20 cellular contexts compared by ENCODE assay signal in genomic region chr2:191259001-191259400, GRCh38. TPM values are rescaled to one million over a fixed set of nuclear protein-coding genes. Genes with fewer than 3 reads are reported as not detected.
DNase-seq lines count a peak whose midpoint lies in the region; ATAC-seq and TF ChIP-seq lines count a peak whose summit lies in the region.
"Had no signal": no experiment of that assay in that cellular context is flagged by ENCODE, and none has a peak within 500 bp of the region (broad histone marks: within the 10 kb centered on the region; RNA-seq: fewer than 3 reads in every experiment).

No MANE protein-coding gene starts in this region.

- no peak for TF ChIP-seq EP300 in SK-N-SH (IDR thresholded peaks at IDR 0.05; ENCODE audit: borderline replicate concordance in 1 of 2, low read depth in 1 of 2, low read length in 1 of 2)

- H3K36me3 ChIP-seq in SK-N-SH (replicated peaks in 1 of 2; ENCODE audit: control insufficient read depth in 1 of 2, insufficient read depth in 2 of 2, low read length in 1 of 2): no peaks in the 10 kb centered on the region
- H3K36me3 ChIP-seq in SJCRH30: peaks cover 3% of the 10 kb centered on the region; the same call in 1 of the 2 replicates
- H3K36me3 ChIP-seq in hepatocyte (replicated peaks; ENCODE audit: insufficient read depth, low read depth): no peaks in the 10 kb centered on the region
- H3K36me3 ChIP-seq: BE2C, HAP-1 had no signal

- peaks cover 41% of the 10 kb centered on the region for H4K20me1 ChIP-seq in SK-N-SH (ENCODE audit: insufficient read depth)
- H4K20me1 ChIP-seq in hepatocyte (ENCODE audit: insufficient read depth, poor library complexity, severe bottlenecking): peaks cover 42% of the 10 kb centered on the region

- H3K27ac Mint-ChIP-seq in progenitor cell of endocrine pancreas: peak overlapping the region; percentile 48
- H3K27ac Mint-ChIP-seq: CD14-positive monocyte; CD4-positive, alpha-beta T cell; HFFc6 had no signal

- 58% methylated on average over 3 of the region's 3 CpGs for WGBS in SK-N-SH (ENCODE audit: low lambda C conversion rate)
- 80% methylated on average over 3 of the region's 3 CpGs for whole genome bisulfite sequencing in hepatocyte (ENCODE audit: low lambda C conversion rate, missing lambda C conversion rate)

- TF ChIP-seq RAD21 in SK-N-SH (IDR thresholded peaks at IDR 0.05; ENCODE audit: low read length): no peak

- ATAC-seq in SK-N-SH treated with all-trans-retinoic acid at 6 μM for 48 hours: no peak

- no peak overlapping the region for H3K4me2 ChIP-seq in SK-N-SH
- H3K4me2 ChIP-seq in hepatocyte: no peak overlapping the region
- H3K4me2 ChIP-seq: BLaER1 treated with 17β-estradiol and CSF1 and Interleukin-3, amounts not matched to agents 10 nM and 100 nM had no signal

- H3K4me3 ChIP-seq in SK-N-SH (ENCODE audit: low read depth in 2 of 2, low read length in 1 of 2) (no peak overlapping the region), SJCRH30 (no peak overlapping the region), hepatocyte (no peak overlapping the region)
- H3K4me3 ChIP-seq: BLaER1 treated with 17β-estradiol and CSF1 and Interleukin-3, amounts not matched to agents 10 nM and 100 nM; HAP-1 had no signal

- in situ Hi-C loops in G401 (cut with HindIII; ENCODE audit: low sequenced_read_pairs): no loop called here

- no peaks in the 10 kb centered on the region for H3K27me3 ChIP-seq in SK-N-SH (ENCODE audit: insufficient read depth)
- no peaks in the 10 kb centered on the region for H3K27me3 ChIP-seq in SJCRH30
- H3K27me3 ChIP-seq in hepatocyte: no peaks in the 10 kb centered on the region
- H3K27me3 ChIP-seq: BE2C; BLaER1 treated with 17β-estradiol and CSF1 and Interleukin-3, amounts not matched to agents 10 nM and 100 nM had no signal

- H3K27me3 Mint-ChIP-seq in progenitor cell of endocrine pancreas: no peaks in the 10 kb centered on the region
- H3K27me3 Mint-ChIP-seq: CD4-positive, alpha-beta T cell had no signal

- no peaks in the 10 kb centered on the region for H3K36me3 Mint-ChIP-seq in progenitor cell of endocrine pancreas (ENCODE audit: insufficient read depth)
- H3K36me3 Mint-ChIP-seq: CD14-positive monocyte; CD8-positive, alpha-beta memory T cell had no signal

- no peak overlapping the region for H3K4me3 Mint-ChIP-seq in progenitor cell of endocrine pancreas (ENCODE audit: low read depth)
- H3K4me3 Mint-ChIP-seq: CD14-positive monocyte; CD4-positive, alpha-beta T cell; CD8-positive, alpha-beta memory T cell; HFFc6 had no signal

- POLR2A ChIA-PET in SK-N-SH (lab: Yijun Ruan, JAX): no interaction called here

- no peak overlapping the region for H3K27ac ChIP-seq in SK-N-SH (ENCODE audit: low read depth in 2 of 2, low read length in 1 of 2)
- no peak overlapping the region for H3K27ac ChIP-seq in SJCRH30
- H3K27ac ChIP-seq in hepatocyte: no peak overlapping the region
- H3K27ac ChIP-seq: 22Rv1; BLaER1 treated with 17β-estradiol and CSF1 and Interleukin-3, amounts not matched to agents 10 nM and 100 nM had no signal

- H3K4me1 ChIP-seq in SK-N-SH (ENCODE audit: control insufficient read depth in 1 of 2, insufficient read depth in 2 of 2, low read depth in 1 of 2, low read length in 1 of 2) (peaks cover 17 to 24% of the 10 kb centered on the region in 2 experiments), SJCRH30 (peaks cover 26% of the 10 kb centered on the region), hepatocyte (ENCODE audit: insufficient read depth) (peaks cover 8% of the 10 kb centered on the region)
- H3K4me1 ChIP-seq: BLaER1 treated with 17β-estradiol and CSF1 and Interleukin-3, amounts not matched to agents 10 nM and 100 nM; HAP-1 had no signal

- H2AFZ ChIP-seq in SK-N-SH (ENCODE audit: low read depth): no peak overlapping the region
- no peak overlapping the region for H2AFZ ChIP-seq in hepatocyte

- no peak overlapping the region for H3K9ac ChIP-seq in SK-N-SH
- H3K9ac ChIP-seq: BLaER1 treated with 17β-estradiol and CSF1 and Interleukin-3, amounts not matched to agents 10 nM and 100 nM had no signal

- DNase-seq in SK-N-SH (no peak), SJCRH30 (peak; percentile 46 to 69), progenitor cell of endocrine pancreas (ENCODE audit: low spot score, unreplicated experiment) (no peak), hepatocyte (ENCODE audit: low spot score) (no peak), G401 (ENCODE audit: low spot score) (no peak)
- DNase-seq: AML-193; BE2C; CD4-positive, alpha-beta T cell; CD8-positive, alpha-beta memory T cell; DMS 273 treated with DMSO at 0.1 percent for 48 hours; DMS79; EL; GF-D8; GOT3; HFFc6 had no signal

- H3K4me1 Mint-ChIP-seq in progenitor cell of endocrine pancreas (ENCODE audit: low read depth): peaks cover 31% of the 10 kb centered on the region
- H3K4me1 Mint-ChIP-seq: CD14-positive monocyte; CD8-positive, alpha-beta memory T cell had no signal

- H3K79me2 ChIP-seq in SK-N-SH (ENCODE audit: insufficient read depth) (peaks cover 100% of the 10 kb centered on the region), hepatocyte (peaks cover 98% of the 10 kb centered on the region)

- H3K9me3 ChIP-seq in SK-N-SH (no peaks in the 10 kb centered on the region), SJCRH30 (replicated peaks) (no peaks in the 10 kb centered on the region; the same call in 1 of the 2 replicates), hepatocyte (ENCODE audit: low read depth) (no peaks in the 10 kb centered on the region)
- H3K9me3 ChIP-seq: BE2C; BLaER1 treated with 17β-estradiol and CSF1 and Interleukin-3, amounts not matched to agents 10 nM and 100 nM; HAP-1 had no signal

- peaks cover 9% of the 10 kb centered on the region for H3F3A ChIP-seq in SK-N-SH (replicated peaks; ENCODE audit: insufficient read depth)

- CTCF ChIA-PET in SK-N-SH (lab: Yijun Ruan, JAX): interaction anchor here (1.2 kb wide), 1 partner anchor 242 kb away, joined by 3 read pairs; no protein-coding TSS in a partner anchor

- no peaks in the 10 kb centered on the region for H3K9me2 ChIP-seq in SK-N-SH
- no peaks in the 10 kb centered on the region for H3K9me2 ChIP-seq in hepatocyte (replicated peaks; ENCODE audit: insufficient read depth)

- no peaks in the 10 kb centered on the region for H3K9me3 Mint-ChIP-seq in progenitor cell of endocrine pancreas (ENCODE audit: low read depth)
- H3K9me3 Mint-ChIP-seq: CD14-positive monocyte; CD4-positive, alpha-beta T cell; HFFc6 had no signal

- no peak for TF ChIP-seq CTCF in SK-N-SH (IDR thresholded peaks at IDR 0.05)
- no peak for TF ChIP-seq CTCF in progenitor cell of endocrine pancreas (IDR thresholded peaks at IDR 0.05; ENCODE audit: unreplicated experiment)
- TF ChIP-seq CTCF in hepatocyte (IDR thresholded peaks at IDR 0.05; ENCODE audit: poor library complexity): no peak

TF ChIP-seq in SK-N-SH, 30 proteins besides CTCF, POLR2A, EP300 and RAD21:
- TF ChIP-seq JUND (IDR thresholded peaks at IDR 0.05): no peak
- TF ChIP-seq IRF3 (IDR thresholded peaks at IDR 0.05; ENCODE audit: low read depth, low read length): no peak
- TF ChIP-seq EZH2phosphoT487 (IDR thresholded peaks at IDR 0.05; ENCODE audit: borderline replicate concordance, low read depth): no peak
- peak; percentile 7; the same call in 1 of the 2 replicates for TF ChIP-seq RCOR1 (IDR thresholded peaks at IDR 0.05; ENCODE audit: low read length)

TF ChIP-seq in SK-N-SH treated with all-trans-retinoic acid at 6 μM for 48 hours, 23 proteins besides CTCF, POLR2A, EP300 and RAD21:
- no peak for TF ChIP-seq PPARA (CRISPR knock-in tag; IDR thresholded peaks at IDR 0.05; ENCODE audit: borderline replicate concordance)
- TF ChIP-seq ZFP30 (CRISPR knock-in tag; IDR thresholded peaks at IDR 0.05): no peak
- TF ChIP-seq OSR1 (CRISPR knock-in tag; IDR thresholded peaks at IDR 0.05): no peak
- no peak for TF ChIP-seq ZFP3 (CRISPR knock-in tag; IDR thresholded peaks at IDR 0.05)
- no peak for TF ChIP-seq ZNF8 (CRISPR knock-in tag; IDR thresholded peaks at IDR 0.05)
- no peak for TF ChIP-seq ZC3H10 (CRISPR knock-in tag; IDR thresholded peaks at IDR 0.05)
- no peak for TF ChIP-seq TOX (CRISPR knock-in tag; IDR thresholded peaks at IDR 0.05; ENCODE audit: borderline replicate concordance)
- TF ChIP-seq SNAI2 (CRISPR knock-in tag; IDR thresholded peaks at IDR 0.05): no peak
- TF ChIP-seq, protein P1, sequence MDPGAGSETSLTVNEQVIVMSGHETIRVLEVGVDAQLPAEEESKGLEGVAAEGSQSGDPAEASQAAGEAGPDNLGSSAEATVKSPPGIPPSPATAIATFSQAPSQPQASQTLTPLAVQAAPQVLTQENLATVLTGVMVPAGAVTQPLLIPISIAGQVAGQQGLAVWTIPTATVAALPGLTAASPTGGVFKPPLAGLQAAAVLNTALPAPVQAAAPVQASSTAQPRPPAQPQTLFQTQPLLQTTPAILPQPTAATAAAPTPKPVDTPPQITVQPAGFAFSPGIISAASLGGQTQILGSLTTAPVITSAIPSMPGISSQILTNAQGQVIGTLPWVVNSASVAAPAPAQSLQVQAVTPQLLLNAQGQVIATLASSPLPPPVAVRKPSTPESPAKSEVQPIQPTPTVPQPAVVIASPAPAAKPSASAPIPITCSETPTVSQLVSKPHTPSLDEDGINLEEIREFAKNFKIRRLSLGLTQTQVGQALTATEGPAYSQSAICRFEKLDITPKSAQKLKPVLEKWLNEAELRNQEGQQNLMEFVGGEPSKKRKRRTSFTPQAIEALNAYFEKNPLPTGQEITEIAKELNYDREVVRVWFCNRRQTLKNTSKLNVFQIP (CRISPR knock-in tag; IDR thresholded peaks at IDR 0.05; ENCODE audit: borderline replicate concordance, low read depth): no peak
- TF ChIP-seq ARNTL (CRISPR knock-in tag; IDR thresholded peaks at IDR 0.05; ENCODE audit: borderline replicate concordance, low read depth): no peak
- TF ChIP-seq GLIS3 (CRISPR knock-in tag; IDR thresholded peaks at IDR 0.05): no peak

RNA-seq across cellular contexts. Expression of gene MYO1B, which starts 13.8 kb away (rescaled TPM):
- polyA plus RNA-seq in SK-N-SH (2012; rRNA removed): 20.2 and 26.5 TPM in 2 replicates
- polyA plus RNA-seq in SK-N-SH (2012; cell fraction: cytosol; rRNA removed): 31.0 and 32.2 TPM in 2 replicates
- polyA plus RNA-seq in SK-N-SH (2012; cell fraction: nucleus; rRNA removed): 12.7 and 29.2 TPM in 2 replicates
- total RNA-seq in SJCRH30 (2014; rRNA removed; shearing (Covaris generic)): 248 and 265 TPM in 2 replicates
- total RNA-seq in progenitor cell of endocrine pancreas: 157 and 158 TPM in 2 replicates
- total RNA-seq in hepatocyte: 91.6 and 95.4 TPM in 2 replicates
- polyA plus RNA-seq in hepatocyte: 36.7 and 43.4 TPM in 2 replicates
- total RNA-seq in G401 (2014; rRNA removed; shearing (Covaris generic)): 32.6 TPM in 1 of 2 replicates, not detected in the other
- polyA plus RNA-seq: CD14-positive monocyte had no signal

Comparison
In these comparisons a context has a peak if more than half of its experiments do, and no peak if none do; other contexts are left out.
1. DNase-seq: peak in SJCRH30 (2 of 2); none in SK-N-SH (single experiment), progenitor cell of endocrine pancreas (single experiment), hepatocyte (single experiment) and G401 (single experiment).